9 cellular contexts compared by ENCODE assay signal in genomic region chr20:47786763-47787107, GRCh38. TPM values are rescaled to one million over a fixed set of nuclear protein-coding genes. Genes with fewer than 3 reads are reported as not detected.
DNase-seq lines count a peak whose midpoint lies in the region; TF ChIP-seq lines count a peak whose summit lies in the region.
"Had no signal": no experiment of that assay in that cellular context is flagged by ENCODE, and none has a peak within 500 bp of the region (broad histone marks: within the 10 kb centered on the region; RNA-seq: fewer than 3 reads in every experiment).

No MANE protein-coding gene starts in this region.

- TF ChIP-seq CTCF in choroid plexus epithelial cell (conservative IDR thresholded peaks at IDR 0.05; ENCODE audit: low read depth, low read length) (no peak), mesothelial cell of epicardium (IDR thresholded peaks at IDR 0.05; ENCODE audit: unreplicated experiment) (no peak), tibial nerve (IDR thresholded peaks at IDR 0.05) (no peak), WERI-Rb-1 (IDR thresholded peaks at IDR 0.05; ENCODE audit: low read depth, low read length) (no peak)

- TF ChIP-seq POLR2A in tibial nerve (IDR thresholded peaks at IDR 0.05), result no peak

- H3K4me3 Mint-ChIP-seq in activated naive CD8-positive, alpha-beta T cell, result peak overlapping the region; percentile 84
- no peak overlapping the region for H3K4me3 Mint-ChIP-seq in activated naive CD8-positive, alpha-beta T cell treated with anti-CD3 and anti-CD28 coated beads for 36 hours
- H3K4me3 Mint-ChIP-seq in mesothelial cell of epicardium, result peak overlapping the region; percentile 90

- H3K4me3 ChIP-seq in choroid plexus epithelial cell (ENCODE audit: low read depth, low read length), result peak overlapping the region; percentile 50
- H3K4me3 ChIP-seq in tibial nerve, result peak overlapping the region in 2 of 4 donors; percentile 43 to 68
- no peak overlapping the region for H3K4me3 ChIP-seq in WERI-Rb-1 (ENCODE audit: low read depth, low read length)

- no peak overlapping the region for H3K27ac Mint-ChIP-seq in activated naive CD8-positive, alpha-beta T cell
- no peak overlapping the region for H3K27ac Mint-ChIP-seq in activated naive CD8-positive, alpha-beta T cell treated with anti-CD3 and anti-CD28 coated beads for 36 hours
- peak overlapping the region; percentile 97 for H3K27ac Mint-ChIP-seq in mesothelial cell of epicardium
- H3K27ac Mint-ChIP-seq: activated CD4-positive, alpha-beta T cell treated with anti-CD3 and anti-CD28 coated beads, Interleukin-2, amount 10 ng/mL, durations not matched to agents 7 days and 5 days had no signal

- H3K9me3 ChIP-seq in tibial nerve (no peaks in the 10 kb centered on the region), WERI-Rb-1 (ENCODE audit: severe bottlenecking) (no peaks in the 10 kb centered on the region)

- H3K36me3 ChIP-seq in tibial nerve (no peaks in the 10 kb centered on the region), WERI-Rb-1 (no peaks in the 10 kb centered on the region)

- peak overlapping the region in 3 of 4 donors; percentile 21 to 87 (median 66) for H3K27ac ChIP-seq in tibial nerve
- no peak overlapping the region for H3K27ac ChIP-seq in WERI-Rb-1

- no peaks in the 10 kb centered on the region for H3K36me3 Mint-ChIP-seq in activated naive CD8-positive, alpha-beta T cell
- H3K36me3 Mint-ChIP-seq in activated naive CD8-positive, alpha-beta T cell treated with anti-CD3 and anti-CD28 coated beads for 36 hours, result no peaks in the 10 kb centered on the region
- H3K36me3 Mint-ChIP-seq in mesothelial cell of epicardium, result no peaks in the 10 kb centered on the region

- peaks cover 19% of the 10 kb centered on the region for H3K4me1 Mint-ChIP-seq in activated naive CD8-positive, alpha-beta T cell (ENCODE audit: low read depth)
- H3K4me1 Mint-ChIP-seq in activated naive CD8-positive, alpha-beta T cell treated with anti-CD3 and anti-CD28 coated beads for 36 hours, result peaks cover 13% of the 10 kb centered on the region
- peaks cover 66% of the 10 kb centered on the region for H3K4me1 Mint-ChIP-seq in mesothelial cell of epicardium

- H3K27me3 ChIP-seq in tibial nerve (peaks cover 0 to 29% of the 10 kb centered on the region in 2 donors), WERI-Rb-1 (ENCODE audit: insufficient read depth, low read depth, severe bottlenecking) (peaks cover 20% of the 10 kb centered on the region)

- H3K9me3 Mint-ChIP-seq in activated naive CD8-positive, alpha-beta T cell (ENCODE audit: low read depth), result no peaks in the 10 kb centered on the region
- no peaks in the 10 kb centered on the region for H3K9me3 Mint-ChIP-seq in activated naive CD8-positive, alpha-beta T cell treated with anti-CD3 and anti-CD28 coated beads for 36 hours
- no peaks in the 10 kb centered on the region for H3K9me3 Mint-ChIP-seq in mesothelial cell of epicardium
- H3K9me3 Mint-ChIP-seq: activated CD4-positive, alpha-beta T cell treated with anti-CD3 and anti-CD28 coated beads, Interleukin-2, amount 10 ng/mL, durations not matched to agents 7 days and 5 days had no signal

- DNase-seq in activated naive CD8-positive, alpha-beta T cell treated with anti-CD3 and anti-CD28 coated beads for 36 hours, result no peak
- DNase-seq in choroid plexus epithelial cell (ENCODE audit: low read depth) (no peak), mesothelial cell of epicardium (ENCODE audit: low spot score in 2 of 2, unreplicated experiment in 2 of 2) (no peak), tibial nerve (ENCODE audit: low spot score in 2 of 2) (no peak), OCI-M1 (lab: John Stamatoyannopoulos, UW) (no peak), WERI-Rb-1 (no peak), NCI-H128 (lab: John Stamatoyannopoulos, UW; ENCODE audit: unreplicated experiment) (no peak)

- peaks cover 0 to 51% (median 14%) of the 10 kb centered on the region in 4 donors for H3K4me1 ChIP-seq in tibial nerve

- H3K27me3 Mint-ChIP-seq in activated naive CD8-positive, alpha-beta T cell, result peaks cover 36% of the 10 kb centered on the region
- H3K27me3 Mint-ChIP-seq in activated naive CD8-positive, alpha-beta T cell treated with anti-CD3 and anti-CD28 coated beads for 36 hours, result peaks cover 46% of the 10 kb centered on the region
- H3K27me3 Mint-ChIP-seq in mesothelial cell of epicardium (ENCODE audit: low read depth), result peaks cover 13% of the 10 kb centered on the region

- 17 to 27% methylated on average over 6 of the region's 6 CpGs for WGBS in tibial nerve, 2 donors

- no peak for TF ChIP-seq EP300 in tibial nerve (IDR thresholded peaks at IDR 0.05)

RNA-seq across cellular contexts. Expression of gene SULF2, which starts 1.5 kb away (rescaled TPM):
- under 1 TPM; 0.76 to 0.88 TPM for total RNA-seq in activated naive CD8-positive, alpha-beta T cell treated with anti-CD3 and anti-CD28 coated beads for 36 hours
- 65.2 to 77.0 TPM (median 65.2 TPM) in 3 replicates for total RNA-seq in mesothelial cell of epicardium
- total RNA-seq in tibial nerve, result 10 to 100 TPM; 40.9 to 75.3 (median 59.8) TPM

Comparison
In these comparisons a context has a peak if more than half of its experiments do, and no peak if none do; other contexts are left out.
1. RNA of gene SULF2, which starts 1.5 kb away (total RNA-seq): 65.2 to 77.0 TPM in mesothelial cell of epicardium and 40.9 to 75.3 TPM in tibial nerve; 0.76 to 0.88 TPM in activated naive CD8-positive, alpha-beta T cell treated with anti-CD3 and anti-CD28 coated beads for 36 hours; every median in the first group is over 10 times any median in the second.